ENCODE assay signal across 13 cellular contexts in the genomic region with DNA sequence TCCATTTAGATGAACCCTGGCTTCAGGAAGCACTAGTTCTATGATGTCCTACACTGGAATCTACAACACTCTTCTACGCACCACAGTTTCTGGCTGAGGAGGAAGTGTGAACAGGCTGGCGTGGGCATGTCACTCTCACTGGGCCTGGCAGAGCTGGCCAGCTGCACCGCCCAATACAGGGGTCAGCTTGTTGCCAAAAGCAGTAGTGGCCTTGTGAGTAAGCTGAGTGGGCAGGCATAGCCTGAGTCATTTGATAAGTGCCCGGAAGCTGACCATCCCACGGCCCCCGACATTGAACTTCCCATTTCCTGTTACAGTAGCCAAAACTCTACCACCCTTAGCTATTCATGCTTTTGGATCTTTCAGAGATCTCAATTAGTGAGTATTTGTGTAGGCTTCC.
A peak's percentile ranks its signal among the peaks of the same experiment; 100 is the strongest.
DNase-seq lines count a peak whose midpoint lies in the region; ATAC-seq, FAIRE-seq and TF ChIP-seq lines count a peak whose summit lies in the region.
"Had no signal": no experiment of that assay in that cellular context is flagged by ENCODE, and none has a peak within 500 bp of the region (broad histone marks: within the 10 kb centered on the region; RNA-seq: fewer than 3 reads in every experiment).

No MANE protein-coding gene starts in this region.

- peaks cover 23% of the 10 kb centered on the region for H3K4me1 Mint-ChIP-seq in activated naive CD8-positive, alpha-beta T cell treated with anti-CD3 and anti-CD28 coated beads, Interleukin-2, amount 50 U/mL, for 24 hours
- peaks cover 11% of the 10 kb centered on the region for H3K4me1 Mint-ChIP-seq in activated naive CD8-positive, alpha-beta T cell treated with anti-CD3 and anti-CD28 coated beads for 36 hours
- H3K4me1 Mint-ChIP-seq: natural killer cell had no signal

- no TSS peak for BruUV-seq in endothelial cell of umbilical vein (replicated peaks; lab: Mats Ljungman, UMichigan)

- intact Hi-C loops in endothelial cell of umbilical vein (cut with micrococcal nuclease) (no loop called here), aorta (cut with DNase I) (no loop called here)

- H3K9me3 ChIP-seq in endothelial cell of umbilical vein (replicated peaks; ENCODE audit: control insufficient read depth, insufficient read depth, low read length) (no peaks in the 10 kb centered on the region), aorta (ENCODE audit: control insufficient read depth, low read length) (no peaks in the 10 kb centered on the region), BE2C (no peaks in the 10 kb centered on the region)

- no peaks in the 10 kb centered on the region for H3K9me3 Mint-ChIP-seq in activated naive CD8-positive, alpha-beta T cell treated with anti-CD3 and anti-CD28 coated beads, Interleukin-2, amount 50 U/mL, for 24 hours
- H3K9me3 Mint-ChIP-seq in activated naive CD8-positive, alpha-beta T cell treated with anti-CD3 and anti-CD28 coated beads for 36 hours, result no peaks in the 10 kb centered on the region
- H3K9me3 Mint-ChIP-seq: activated T-helper 1 cell treated with anti-CD3 and anti-CD28 coated beads, Interleukin-12 subunit alpha, Interleukin-12 subunit beta, Interleukin-2, Interleukin-4 antibody, amounts not matched to agents 30 ng/mL and 10 ng/mL and 1 ng/mL, durations not matched to agents 14 hours and 24 hours and 36 hours; natural killer cell; T-helper 1 cell treated with Interleukin-12 subunit alpha and Interleukin-12 subunit beta and Interleukin-4 antibody, amounts not matched to agents 30 μg/mL and 1 μg/mL, for 36 hours had no signal

- TF ChIP-seq POLR2A in endothelial cell of umbilical vein (IDR thresholded peaks at IDR 0.05; ENCODE audit: low read depth, low read length), result peak; percentile 39

- peaks cover 10% of the 10 kb centered on the region for H3K27me3 Mint-ChIP-seq in activated naive CD8-positive, alpha-beta T cell treated with anti-CD3 and anti-CD28 coated beads, Interleukin-2, amount 50 U/mL, for 24 hours
- peaks cover 5% of the 10 kb centered on the region for H3K27me3 Mint-ChIP-seq in activated naive CD8-positive, alpha-beta T cell treated with anti-CD3 and anti-CD28 coated beads for 36 hours

- DNase-seq in activated naive CD8-positive, alpha-beta T cell treated with anti-CD3 and anti-CD28 coated beads, Interleukin-2, amount 50 U/mL, for 24 hours, result no peak
- no peak for DNase-seq in activated naive CD8-positive, alpha-beta T cell treated with anti-CD3 and anti-CD28 coated beads for 36 hours
- DNase-seq in endothelial cell of umbilical vein (ENCODE audit: low read depth, low spot score) (peak; percentile 79), medulla oblongata (ENCODE audit: extremely low spot score) (peak; percentile 79), aorta (peak; percentile 90 to 94), COLO668 (lab: John Stamatoyannopoulos, UW; ENCODE audit: unreplicated experiment) (no peak), BE2C (no peak), AG08396 (ENCODE audit: low spot score) (no peak)
- DNase-seq: 8988T, natural killer cell, NCI-H2081 had no signal

- FAIRE-seq in endothelial cell of umbilical vein (lab: Jason Lieb, UNC), result peak; percentile 96

- H3K79me2 ChIP-seq in endothelial cell of umbilical vein (ENCODE audit: control insufficient read depth, insufficient read depth, low read length), result no peaks in the 10 kb centered on the region

- H3K4me3 Mint-ChIP-seq in activated naive CD8-positive, alpha-beta T cell treated with anti-CD3 and anti-CD28 coated beads, Interleukin-2, amount 50 U/mL, for 24 hours, result no peak overlapping the region
- H3K4me3 Mint-ChIP-seq in activated naive CD8-positive, alpha-beta T cell treated with anti-CD3 and anti-CD28 coated beads for 36 hours, result no peak overlapping the region
- H3K4me3 Mint-ChIP-seq: activated T-helper 1 cell treated with anti-CD3 and anti-CD28 coated beads, Interleukin-12 subunit alpha, Interleukin-12 subunit beta, Interleukin-2, Interleukin-4 antibody, amounts not matched to agents 30 ng/mL and 10 ng/mL and 1 ng/mL, durations not matched to agents 14 hours and 24 hours and 36 hours; natural killer cell; T-helper 1 cell treated with Interleukin-12 subunit alpha and Interleukin-12 subunit beta and Interleukin-4 antibody, amounts not matched to agents 30 μg/mL and 1 μg/mL, for 36 hours had no signal

- POLR2A ChIA-PET in endothelial cell of umbilical vein (lab: Charles Lee), result interaction anchor here (0.8 to 1.6 kb wide), 3 partner anchors 8 to 304 kb away, joined by 3 to 9 read pairs (median 3); no protein-coding TSS in a partner anchor

- no peaks in the 10 kb centered on the region for H4K20me1 ChIP-seq in endothelial cell of umbilical vein (replicated peaks; ENCODE audit: control insufficient read depth, extremely low read depth, insufficient read depth, low read length)

- H3K4me3 ChIP-seq in endothelial cell of umbilical vein (replicated peaks in 1 of 3; ENCODE audit: insufficient read depth in 1 of 3, low read depth in 1 of 3, low read length in 3 of 3) (no peak overlapping the region), aorta (ENCODE audit: low read length in 2 of 2) (no peak overlapping the region), BE2C (ENCODE audit: low read depth, low read length) (no peak overlapping the region)

- H3K36me3 ChIP-seq in endothelial cell of umbilical vein (ENCODE audit: control insufficient read depth in 2 of 2, extremely low read depth in 1 of 2, insufficient read depth in 2 of 2, low read length in 2 of 2), result no peaks in the 10 kb centered on the region
- no peaks in the 10 kb centered on the region for H3K36me3 ChIP-seq in aorta (ENCODE audit: control insufficient read depth in 1 of 2, insufficient read depth in 2 of 2, low read length in 1 of 2)
- H3K36me3 ChIP-seq in BE2C, result no peaks in the 10 kb centered on the region

- H3K36me3 Mint-ChIP-seq in activated naive CD8-positive, alpha-beta T cell treated with anti-CD3 and anti-CD28 coated beads, Interleukin-2, amount 50 U/mL, for 24 hours (ENCODE audit: low read depth), result no peaks in the 10 kb centered on the region
- H3K36me3 Mint-ChIP-seq in activated naive CD8-positive, alpha-beta T cell treated with anti-CD3 and anti-CD28 coated beads for 36 hours, result no peaks in the 10 kb centered on the region
- H3K36me3 Mint-ChIP-seq: natural killer cell had no signal

- H3K27ac Mint-ChIP-seq in activated naive CD8-positive, alpha-beta T cell treated with anti-CD3 and anti-CD28 coated beads, Interleukin-2, amount 50 U/mL, for 24 hours, result peak overlapping the region; percentile 32
- H3K27ac Mint-ChIP-seq in activated naive CD8-positive, alpha-beta T cell treated with anti-CD3 and anti-CD28 coated beads for 36 hours, result no peak overlapping the region
- H3K27ac Mint-ChIP-seq: activated T-helper 1 cell treated with anti-CD3 and anti-CD28 coated beads, Interleukin-12 subunit alpha, Interleukin-12 subunit beta, Interleukin-2, Interleukin-4 antibody, amounts not matched to agents 30 ng/mL and 10 ng/mL and 1 ng/mL, durations not matched to agents 14 hours and 24 hours and 36 hours; natural killer cell; T-helper 1 cell treated with Interleukin-12 subunit alpha and Interleukin-12 subunit beta and Interleukin-4 antibody, amounts not matched to agents 30 μg/mL and 1 μg/mL, for 36 hours had no signal

- H3K4me2 ChIP-seq in endothelial cell of umbilical vein (ENCODE audit: insufficient read depth, low read length), result peak overlapping the region; percentile 64

- TF ChIP-seq CTCF in endothelial cell of umbilical vein (IDR thresholded peaks at IDR 0.05; ENCODE audit: extremely low read depth in 1 of 2, insufficient read depth in 1 of 2, low read depth in 1 of 2, low read length in 2 of 2) (no peak), BE2C (IDR thresholded peaks at IDR 0.05; ENCODE audit: low read depth, low read length) (no peak)

- WGBS in aorta, 2 donors, result 5 to 8% methylated on average over 6 of the region's 6 CpGs

- no peak for ATAC-seq in activated naive CD8-positive, alpha-beta T cell treated with anti-CD3 and anti-CD28 coated beads, Interleukin-2, amount 50 U/mL, for 24 hours
- ATAC-seq in aorta (ENCODE audit: low FRiP score), result peak; percentile 85

- H3K27me3 ChIP-seq in endothelial cell of umbilical vein (ENCODE audit: control insufficient read depth in 2 of 2, insufficient read depth in 2 of 2, low read length in 2 of 2) (no peaks in the 10 kb centered on the region), aorta (ENCODE audit: control insufficient read depth in 1 of 2, insufficient read depth in 2 of 2, low read length in 1 of 2) (no peaks in the 10 kb centered on the region), BE2C (peaks cover 9% of the 10 kb centered on the region; the same call in 1 of the 2 replicates)

- CTCF ChIA-PET in endothelial cell of umbilical vein (lab: Charles Lee), result interaction anchor here (1.0 to 2.0 kb wide), 4 partner anchors 9 to 305 kb away, joined by 5 to 8 read pairs (median 6); no protein-coding TSS in a partner anchor

- no peak overlapping the region for H3K9ac ChIP-seq in endothelial cell of umbilical vein (replicated peaks; ENCODE audit: extremely low read depth, insufficient read depth, low read length)

- H3K27ac ChIP-seq in endothelial cell of umbilical vein (ENCODE audit: insufficient read depth, low read depth, low read length) (peak overlapping the region; percentile 57), aorta (ENCODE audit: low read depth in 1 of 2, low read length in 2 of 2) (no peak overlapping the region)

- H3K4me1 ChIP-seq in endothelial cell of umbilical vein (ENCODE audit: control insufficient read depth, extremely low read depth, insufficient read depth, low read length), result peaks cover 18% of the 10 kb centered on the region
- peaks cover 0 to 3% of the 10 kb centered on the region in 2 donors for H3K4me1 ChIP-seq in aorta (ENCODE audit: control insufficient read depth in 1 of 2, insufficient read depth in 2 of 2, low read length in 2 of 2)
- no peaks in the 10 kb centered on the region for H3K4me1 ChIP-seq in BE2C

- H3K9me1 ChIP-seq in endothelial cell of umbilical vein (replicated peaks; ENCODE audit: control insufficient read depth, extremely low read depth, insufficient read depth, low read length), result no peaks in the 10 kb centered on the region

- peak overlapping the region; percentile 66 for H2AFZ ChIP-seq in endothelial cell of umbilical vein (ENCODE audit: low read depth, low read length)

- dilution Hi-C loops in endothelial cell of umbilical vein (cut with MboI; ENCODE audit: extremely low pct_ligation_motif_present, low sequenced_read_pairs), result no loop called here

TF ChIP-seq in endothelial cell of umbilical vein, 7 proteins besides CTCF, POLR2A, EP300 and RAD21 (continues in another document):
- TF ChIP-seq MYC (IDR thresholded peaks at IDR 0.05; ENCODE audit: low read depth, low read length), result peak; percentile 11
- TF ChIP-seq FOS (IDR thresholded peaks at IDR 0.05; ENCODE audit: borderline replicate concordance, insufficient read depth, low read length), result peak; percentile 96
- peak; percentile 91 for TF ChIP-seq POLR2AphosphoS5 (IDR thresholded peaks at IDR 0.05; ENCODE audit: insufficient read depth, low read depth, low read length)
- no peak for TF ChIP-seq EZH2 (IDR thresholded peaks at IDR 0.05; ENCODE audit: borderline replicate concordance, low read depth, low read length, severe bottlenecking)
- TF ChIP-seq JUN (IDR thresholded peaks at IDR 0.05; ENCODE audit: borderline replicate concordance, insufficient read depth, insufficient read length, low read depth), result peak; percentile 55
- TF ChIP-seq GATA2 (IDR thresholded peaks at IDR 0.05; ENCODE audit: insufficient read depth, insufficient read length, low read depth, low read length), result peak; percentile 71

Comparison
In these comparisons a context has a peak if more than half of its experiments do, and no peak if none do; other contexts are left out.
1. DNase-seq: peak in endothelial cell of umbilical vein (single experiment), medulla oblongata (single experiment) and aorta (2 of 2); none in activated naive CD8-positive, alpha-beta T cell treated with anti-CD3 and anti-CD28 coated beads, Interleukin-2, amount 50 U/mL, for 24 hours (single experiment), activated naive CD8-positive, alpha-beta T cell treated with anti-CD3 and anti-CD28 coated beads for 36 hours (single experiment), COLO668 (single experiment), BE2C (single experiment) and AG08396 (single experiment).